In the genomic region with DNA sequence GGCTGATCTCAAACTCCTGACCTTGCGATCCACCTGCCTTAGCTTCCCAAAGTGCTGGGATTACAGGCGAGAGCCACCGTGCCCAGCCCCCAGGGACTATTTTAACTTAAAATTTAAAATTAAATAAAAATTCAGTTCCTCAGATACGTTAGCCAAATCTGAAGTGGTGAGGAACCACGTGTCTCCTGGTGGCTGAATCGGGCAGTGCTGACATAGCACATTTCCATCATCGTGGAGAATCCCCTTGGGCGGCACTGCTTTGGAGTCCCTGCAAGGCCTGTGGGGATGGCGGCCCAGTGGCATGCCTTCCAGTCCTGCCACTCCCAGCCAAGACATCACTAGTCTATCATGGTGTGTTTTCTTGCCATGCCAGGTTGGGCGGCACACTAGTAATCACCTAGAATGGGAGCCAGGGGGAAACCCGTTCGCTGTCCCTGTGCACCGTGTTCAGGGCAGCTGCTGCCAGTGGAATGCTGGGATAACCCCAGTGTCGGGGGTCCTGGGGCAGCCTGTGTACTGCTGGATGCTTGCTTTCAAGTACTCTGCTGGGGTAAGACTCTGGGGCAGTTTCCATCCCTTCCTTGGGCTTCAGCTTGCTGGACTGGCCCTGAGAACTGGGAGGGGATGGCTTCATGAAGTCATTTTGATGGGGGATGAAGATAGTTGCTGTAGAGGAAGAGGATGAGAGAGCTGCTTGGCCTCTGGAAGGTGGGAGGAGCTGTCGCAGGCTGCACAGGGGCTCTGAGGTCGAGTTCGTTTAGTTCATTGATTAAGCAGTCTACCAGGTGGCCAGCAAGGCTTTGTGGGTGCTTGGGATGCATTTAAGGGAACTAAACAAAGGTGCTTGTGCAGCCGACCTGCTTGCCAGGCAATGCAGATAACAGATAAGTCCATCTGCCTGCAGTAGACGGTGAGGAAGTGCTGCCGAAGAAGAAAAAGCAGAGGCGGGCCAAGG, we compare ENCODE assay signal across 10 cellular contexts. TPM values are rescaled to one million over a fixed set of nuclear protein-coding genes. Genes with fewer than 3 reads are reported as not detected.
DNase-seq lines count a peak whose midpoint lies in the region; ATAC-seq and TF ChIP-seq lines count a peak whose summit lies in the region.
"Had no signal": no experiment of that assay in that cellular context is flagged by ENCODE, and none has a peak within 500 bp of the region (broad histone marks: within the 10 kb centered on the region; RNA-seq: fewer than 3 reads in every experiment).

No MANE protein-coding gene starts in this region.

- no peak for DNase-seq in AG04450 (ENCODE audit: low read depth, low spot score)
- DNase-seq in GM23338 (ENCODE audit: low spot score): peak; percentile 69
- no peak for DNase-seq in astrocyte of the cerebellum (ENCODE audit: low read depth)
- no peak for DNase-seq in mesothelial cell of epicardium (ENCODE audit: low spot score in 2 of 2, unreplicated experiment in 2 of 2)
- DNase-seq in NCI-H774 (lab: John Stamatoyannopoulos, UW): no peak
- DNase-seq in T-helper 9 cell: no peak
- DNase-seq: activated T-cell treated with anti-CD3 and anti-CD28 coated beads for 4 hours, NCI-H2227 treated with DMSO at 0.1 percent for 48 hours had no signal

- ATAC-seq in GM23338 (no peak), HG03342 (IDR thresholded peaks at IDR 0.05; ENCODE audit: unreplicated experiment) (no peak), HG03108 (IDR thresholded peaks at IDR 0.05; ENCODE audit: unreplicated experiment) (no peak)

- POLR2A ChIA-PET in AG04450 (lab: Yijun Ruan, JAX): no interaction called here

- H3K4me1 Mint-ChIP-seq in GM23338: peaks cover 13% of the 10 kb centered on the region
- peaks cover 20% of the 10 kb centered on the region for H3K4me1 Mint-ChIP-seq in mesothelial cell of epicardium

- H3K36me3 Mint-ChIP-seq in GM23338 (ENCODE audit: low read depth) (peaks cover 10% of the 10 kb centered on the region; the same call in 2 of the 3 replicates), mesothelial cell of epicardium (no peaks in the 10 kb centered on the region)

- H3K4me1 ChIP-seq in GM23338 (ENCODE audit: insufficient read depth): peaks cover 8% of the 10 kb centered on the region; the same call in 1 of the 2 replicates

- H3K9me3 Mint-ChIP-seq in GM23338: no peaks in the 10 kb centered on the region
- no peaks in the 10 kb centered on the region for H3K9me3 Mint-ChIP-seq in mesothelial cell of epicardium

- H4K20me1 ChIP-seq in GM23338 (replicated peaks; ENCODE audit: insufficient read depth): peaks cover 5% of the 10 kb centered on the region; the same call in 1 of the 2 replicates

- H3K27me3 ChIP-seq in AG04450 (ENCODE audit: control insufficient read depth, insufficient read depth, low read length) (no peaks in the 10 kb centered on the region), GM23338 (ENCODE audit: insufficient read depth) (no peaks in the 10 kb centered on the region)

- peaks cover 3% of the 10 kb centered on the region; the same call in 1 of the 2 replicates for H3F3A ChIP-seq in GM23338 (replicated peaks; ENCODE audit: low read depth)

- H3K4me3 ChIP-seq in AG04450 (ENCODE audit: low read depth, low read length) (no peak overlapping the region), GM23338 (no peak overlapping the region), astrocyte of the cerebellum (ENCODE audit: low read depth, low read length) (no peak overlapping the region)

- H3K36me3 ChIP-seq in GM23338 (ENCODE audit: insufficient read depth): no peaks in the 10 kb centered on the region

- no peaks in the 10 kb centered on the region for H3K9me3 ChIP-seq in AG04450 (ENCODE audit: control insufficient read depth, insufficient read depth, low read length)

- H3K27ac ChIP-seq in AG04450 (ENCODE audit: low read depth, low read length) (no peak overlapping the region), GM23338 (ENCODE audit: low read depth) (no peak overlapping the region)

- H3K9me2 ChIP-seq in GM23338 (ENCODE audit: insufficient read depth): no peaks in the 10 kb centered on the region

- H3K4me3 Mint-ChIP-seq in GM23338 (no peak overlapping the region; the same call in 2 of the 3 replicates), mesothelial cell of epicardium (no peak overlapping the region)

- H3K27me3 Mint-ChIP-seq in GM23338 (ENCODE audit: insufficient read depth, low read depth, poor library complexity) (peaks cover 14% of the 10 kb centered on the region), mesothelial cell of epicardium (ENCODE audit: low read depth) (no peaks in the 10 kb centered on the region)

- in situ Hi-C loops in astrocyte of the cerebellum (cut with HindIII; ENCODE audit: low sequenced_read_pairs): no loop called here

- no peak overlapping the region for H3K4me2 ChIP-seq in GM23338

- H3K79me2 ChIP-seq in GM23338 (replicated peaks; ENCODE audit: insufficient read depth): peaks cover 16% of the 10 kb centered on the region

- H2AFZ ChIP-seq in GM23338: no peak overlapping the region

- TF ChIP-seq CTCF in AG04450 (IDR thresholded peaks at IDR 0.05; ENCODE audit: low read depth, low read length) (peak; percentile 21; the same call in 1 of the 2 replicates), GM23338 (conservative IDR thresholded peaks at IDR 0.05; ENCODE audit: low read depth in 2 of 2) (peak in 1 of 2 experiments; percentile 20; a peak in 1 of 4 replicates), astrocyte of the cerebellum (IDR thresholded peaks at IDR 0.05; ENCODE audit: low read depth, low read length, missing control alignments) (peak; percentile 18), mesothelial cell of epicardium (IDR thresholded peaks at IDR 0.05; ENCODE audit: unreplicated experiment) (peak; percentile 67)

- CTCF ChIA-PET in AG04450 (lab: Charles Lee): interaction anchor here (1.1 kb wide), 1 partner anchor 30 kb away, joined by 7 read pairs; a partner anchor contains a TSS

- H3K27ac Mint-ChIP-seq in GM23338: peak overlapping the region; percentile 41; the same call in 1 of the 2 replicates
- H3K27ac Mint-ChIP-seq in mesothelial cell of epicardium: no peak overlapping the region

TF ChIP-seq in GM23338, 12 proteins besides CTCF, POLR2A, EP300 and RAD21 (continues in another document):
- TF ChIP-seq EZH2 (IDR thresholded peaks at IDR 0.05; ENCODE audit: low read depth, unreplicated experiment): no peak

RNA-seq across cellular contexts. Expression of a gene that starts 4.6 kb away (rescaled TPM):
- polyA plus RNA-seq in AG04450 (2011; rRNA removed) (7.5 and 8.8 TPM in 2 replicates), GM23338 (2016; fragmentation: Nextera tagmentation; extraction: Ambion mirVana) (17.3 and 18.0 TPM in 2 replicates)
- 16.8 and 26.3 TPM in 2 replicates for polyA minus RNA-seq in AG04450 (2011; rRNA and poly(A)+ RNA removed)
- 21.0 and 25.5 TPM in 2 replicates for total RNA-seq in GM23338 (2014; rRNA removed; shearing (Covaris generic))
- 33.6 to 41.5 TPM (median 33.8 TPM) in 3 replicates for total RNA-seq in mesothelial cell of epicardium

RNA-seq across cellular contexts. Expression of a gene that starts 18.3 kb away (rescaled TPM):
- polyA plus RNA-seq in AG04450 (2011; rRNA removed): 11.7 and 12.8 TPM in 2 replicates
- 15.6 and 16.0 TPM in 2 replicates for polyA minus RNA-seq in AG04450 (2011; rRNA and poly(A)+ RNA removed)
- total RNA-seq in GM23338 (2014; rRNA removed; shearing (Covaris generic)): 31.1 and 35.9 TPM in 2 replicates
- 7.3 and 7.8 TPM in 2 replicates for polyA plus RNA-seq in GM23338 (2016; fragmentation: Nextera tagmentation; extraction: Ambion mirVana)
- total RNA-seq in mesothelial cell of epicardium: 22.0 to 25.1 TPM (median 23.4 TPM) in 3 replicates

RNA-seq across cellular contexts. Expression of a gene that starts 29.1 kb away (rescaled TPM):
- 11.1 and 11.6 TPM in 2 replicates for polyA plus RNA-seq in AG04450 (2011; rRNA removed)
- polyA minus RNA-seq in AG04450 (2011; rRNA and poly(A)+ RNA removed): 9.4 and 9.9 TPM in 2 replicates
- 33.2 and 37.1 TPM in 2 replicates for total RNA-seq in GM23338 (2014; rRNA removed; shearing (Covaris generic))
- polyA plus RNA-seq in GM23338 (2016; fragmentation: Nextera tagmentation; extraction: Ambion mirVana): 10.4 and 12.1 TPM in 2 replicates
- 33.7 to 35.0 TPM (median 34.0 TPM) in 3 replicates for total RNA-seq in mesothelial cell of epicardium

RNA-seq across cellular contexts. Expression of a gene that starts 29.3 kb away (rescaled TPM):
- polyA plus RNA-seq in AG04450 (2011; rRNA removed) (0.05 TPM in 2 replicates), GM23338 (2016; fragmentation: Nextera tagmentation; extraction: Ambion mirVana) (0.19 TPM in 1 of 2 replicates, not detected in the other)
- not detected in 2 replicates for polyA minus RNA-seq in AG04450 (2011; rRNA and poly(A)+ RNA removed)
- not detected in 2 replicates for total RNA-seq in GM23338 (2014; rRNA removed; shearing (Covaris generic))
- not detected in 3 replicates for total RNA-seq in mesothelial cell of epicardium

RNA-seq across cellular contexts. Expression of a gene that starts 30.1 kb away (rescaled TPM):
- polyA plus RNA-seq in AG04450 (2011; rRNA removed) (17.9 and 23.6 TPM in 2 replicates), GM23338 (2016; fragmentation: Nextera tagmentation; extraction: Ambion mirVana) (11.4 and 13.2 TPM in 2 replicates)
- 23.0 and 31.2 TPM in 2 replicates for polyA minus RNA-seq in AG04450 (2011; rRNA and poly(A)+ RNA removed)
- 44.6 and 48.5 TPM in 2 replicates for total RNA-seq in GM23338 (2014; rRNA removed; shearing (Covaris generic))
- 37.5 to 44.4 TPM (median 37.9 TPM) in 3 replicates for total RNA-seq in mesothelial cell of epicardium
